ENCODE assay signal across 1 cellular context in the genomic region with DNA sequence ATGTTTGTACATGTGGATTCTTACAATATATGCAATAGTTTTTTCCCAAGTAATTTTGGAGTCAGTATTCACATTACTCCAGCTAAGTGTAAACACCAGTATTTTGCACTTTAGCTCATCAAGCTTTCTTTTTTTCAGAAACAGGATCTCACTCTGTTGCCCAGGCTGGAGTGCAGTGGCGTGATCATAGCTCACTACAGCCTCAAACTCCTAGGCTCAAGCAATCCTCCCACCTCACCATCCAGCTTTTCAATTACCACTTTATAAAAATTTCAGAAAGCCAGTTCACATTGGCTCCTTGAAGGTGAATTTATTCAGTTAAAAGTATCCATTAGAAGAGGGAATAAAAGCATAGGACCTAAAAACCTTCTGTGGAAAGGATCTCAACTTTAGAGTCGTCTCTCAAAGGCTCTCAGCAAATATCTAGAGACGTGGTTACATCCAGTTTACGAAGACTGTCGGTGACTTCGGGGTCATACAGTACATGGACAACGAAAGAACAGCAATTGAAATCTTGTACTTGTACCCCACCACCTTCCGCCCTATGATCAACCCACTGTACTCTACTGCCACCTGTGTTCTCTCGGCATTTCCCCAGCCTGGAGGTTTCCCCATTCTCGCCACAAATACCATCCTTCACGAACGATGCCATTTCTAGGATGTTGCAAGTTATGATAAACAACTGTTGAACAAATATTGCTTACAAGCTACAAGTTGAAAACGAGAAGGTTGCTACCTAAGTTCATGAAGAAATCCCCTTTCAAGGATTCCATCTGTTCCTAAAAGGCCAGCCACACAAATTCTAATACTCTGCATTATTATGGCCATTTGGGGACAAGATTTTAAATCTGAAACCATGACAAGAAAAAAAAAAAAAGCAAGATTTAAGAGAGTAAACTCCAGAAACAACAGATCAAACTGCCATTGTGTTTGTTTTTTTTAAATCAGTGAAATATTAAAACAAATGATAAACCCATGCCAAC.
TF ChIP-seq lines count a peak whose summit lies in the region.

No MANE protein-coding gene starts in this region.

TF ChIP-seq in HepG2, 621 proteins besides CTCF, POLR2A, EP300 and RAD21 (continued from another document and continues in another):
- no peak for TF ChIP-seq ZNF142 (CRISPR knock-in tag; IDR thresholded peaks at IDR 0.05)
- TF ChIP-seq, protein P1, sequence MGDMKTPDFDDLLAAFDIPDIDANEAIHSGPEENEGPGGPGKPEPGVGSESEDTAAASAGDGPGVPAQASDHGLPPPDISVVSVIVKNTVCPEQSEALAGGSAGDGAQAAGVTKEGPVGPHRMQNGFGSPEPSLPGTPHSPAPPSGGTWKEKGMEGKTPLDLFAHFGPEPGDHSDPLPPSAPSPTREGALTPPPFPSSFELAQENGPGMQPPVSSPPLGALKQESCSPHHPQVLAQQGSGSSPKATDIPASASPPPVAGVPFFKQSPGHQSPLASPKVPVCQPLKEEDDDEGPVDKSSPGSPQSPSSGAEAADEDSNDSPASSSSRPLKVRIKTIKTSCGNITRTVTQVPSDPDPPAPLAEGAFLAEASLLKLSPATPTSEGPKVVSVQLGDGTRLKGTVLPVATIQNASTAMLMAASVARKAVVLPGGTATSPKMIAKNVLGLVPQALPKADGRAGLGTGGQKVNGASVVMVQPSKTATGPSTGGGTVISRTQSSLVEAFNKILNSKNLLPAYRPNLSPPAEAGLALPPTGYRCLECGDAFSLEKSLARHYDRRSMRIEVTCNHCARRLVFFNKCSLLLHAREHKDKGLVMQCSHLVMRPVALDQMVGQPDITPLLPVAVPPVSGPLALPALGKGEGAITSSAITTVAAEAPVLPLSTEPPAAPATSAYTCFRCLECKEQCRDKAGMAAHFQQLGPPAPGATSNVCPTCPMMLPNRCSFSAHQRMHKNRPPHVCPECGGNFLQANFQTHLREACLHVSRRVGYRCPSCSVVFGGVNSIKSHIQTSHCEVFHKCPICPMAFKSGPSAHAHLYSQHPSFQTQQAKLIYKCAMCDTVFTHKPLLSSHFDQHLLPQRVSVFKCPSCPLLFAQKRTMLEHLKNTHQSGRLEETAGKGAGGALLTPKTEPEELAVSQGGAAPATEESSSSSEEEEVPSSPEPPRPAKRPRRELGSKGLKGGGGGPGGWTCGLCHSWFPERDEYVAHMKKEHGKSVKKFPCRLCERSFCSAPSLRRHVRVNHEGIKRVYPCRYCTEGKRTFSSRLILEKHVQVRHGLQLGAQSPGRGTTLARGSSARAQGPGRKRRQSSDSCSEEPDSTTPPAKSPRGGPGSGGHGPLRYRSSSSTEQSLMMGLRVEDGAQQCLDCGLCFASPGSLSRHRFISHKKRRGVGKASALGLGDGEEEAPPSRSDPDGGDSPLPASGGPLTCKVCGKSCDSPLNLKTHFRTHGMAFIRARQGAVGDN (CRISPR knock-in tag; IDR thresholded peaks at IDR 0.05), result no peak
- no peak for TF ChIP-seq PHB2 (IDR thresholded peaks at IDR 0.05; ENCODE audit: partially characterized antibody)
- TF ChIP-seq KMT2B (CRISPR knock-in tag; IDR thresholded peaks at IDR 0.05), result 0 out of 2 replicates have a peak, but pooled peaks have one; percentile 29
- TF ChIP-seq MEIS2 (CRISPR knock-in tag; IDR thresholded peaks at IDR 0.05), result no peak
- 0 out of 2 replicates have a peak, but pooled peaks have one; percentile 40 for TF ChIP-seq KAT8 (CRISPR knock-in tag; IDR thresholded peaks at IDR 0.05)
- TF ChIP-seq BCL6 (CRISPR knock-in tag; IDR thresholded peaks at IDR 0.05), result 0 out of 2 replicates have a peak, but pooled peaks have one; percentile 15
- no peak for TF ChIP-seq PAX8 (CRISPR knock-in tag; IDR thresholded peaks at IDR 0.05; ENCODE audit: borderline replicate concordance)
- TF ChIP-seq GABPB1 (CRISPR knock-in tag; IDR thresholded peaks at IDR 0.05), result no peak
- TF ChIP-seq MEIS1 (CRISPR knock-in tag; IDR thresholded peaks at IDR 0.05; ENCODE audit: borderline replicate concordance), result no peak
- TF ChIP-seq ZSCAN9 (CRISPR knock-in tag; IDR thresholded peaks at IDR 0.05; ENCODE audit: borderline replicate concordance), result no peak
- TF ChIP-seq ZNF558 (CRISPR knock-in tag; IDR thresholded peaks at IDR 0.05; ENCODE audit: borderline replicate concordance), result no peak
- no peak for TF ChIP-seq SCMH1 (CRISPR knock-in tag; IDR thresholded peaks at IDR 0.05; ENCODE audit: borderline replicate concordance)
- TF ChIP-seq RFXANK (CRISPR knock-in tag; IDR thresholded peaks at IDR 0.05), result no peak
- peak; percentile 35; the same call in 1 of the 2 replicates for TF ChIP-seq TARDBP (CRISPR knock-in tag; IDR thresholded peaks at IDR 0.05)
- TF ChIP-seq NFIB (CRISPR knock-in tag; IDR thresholded peaks at IDR 0.05; ENCODE audit: borderline replicate concordance), result no peak
- TF ChIP-seq REL (CRISPR knock-in tag; conservative IDR thresholded peaks at IDR 0.05), result no peak
- TF ChIP-seq LBX2 (CRISPR knock-in tag; IDR thresholded peaks at IDR 0.05; ENCODE audit: borderline replicate concordance), result no peak
- TF ChIP-seq KLF16 (CRISPR knock-in tag; IDR thresholded peaks at IDR 0.05), result 0 out of 4 replicates have a peak, but pooled peaks of 1 of the 2 experiments have one; percentile 22
- TF ChIP-seq DRAP1 (CRISPR knock-in tag; IDR thresholded peaks at IDR 0.05), result no peak
- TF ChIP-seq ZNF30 (CRISPR knock-in tag; IDR thresholded peaks at IDR 0.05), result no peak
- TF ChIP-seq ZNF792 (CRISPR knock-in tag; IDR thresholded peaks at IDR 0.05), result no peak
- 0 out of 2 replicates have a peak, but pooled peaks have one; percentile 24 for TF ChIP-seq KDM1A (CRISPR knock-in tag; IDR thresholded peaks at IDR 0.05)
- TF ChIP-seq ZNF510 (CRISPR knock-in tag; IDR thresholded peaks at IDR 0.05; ENCODE audit: low read depth), result no peak
- 0 out of 2 replicates have a peak, but pooled peaks have one; percentile 20 for TF ChIP-seq ZMYM4 (CRISPR knock-in tag; IDR thresholded peaks at IDR 0.05)
- no peak for TF ChIP-seq ARNTL (CRISPR knock-in tag; IDR thresholded peaks at IDR 0.05)
- TF ChIP-seq SIN3B (IDR thresholded peaks at IDR 0.05; ENCODE audit: low read length), result no peak
- no peak for TF ChIP-seq ZNF326 (CRISPR knock-in tag; IDR thresholded peaks at IDR 0.05; ENCODE audit: borderline replicate concordance)
- peak; percentile 34; the same call in 1 of the 2 replicates for TF ChIP-seq HOXA3 (CRISPR knock-in tag; IDR thresholded peaks at IDR 0.05)
- no peak for TF ChIP-seq DDIT3 (CRISPR knock-in tag; IDR thresholded peaks at IDR 0.05)
- TF ChIP-seq SOX6 (IDR thresholded peaks at IDR 0.05), result no peak
- peak; percentile 47; the same call in 1 of the 2 replicates for TF ChIP-seq SOX6 (CRISPR knock-in tag; IDR thresholded peaks at IDR 0.05)
- TF ChIP-seq THYN1 (CRISPR knock-in tag; IDR thresholded peaks at IDR 0.05; ENCODE audit: borderline replicate concordance, low read depth), result no peak
- 0 out of 2 replicates have a peak, but pooled peaks have one; percentile 48 for TF ChIP-seq NAIF1 (CRISPR knock-in tag; IDR thresholded peaks at IDR 0.05; ENCODE audit: borderline replicate concordance)
- no peak for TF ChIP-seq AGO2 (optimal IDR thresholded peaks at IDR 0.05; ENCODE audit: low read depth, low read length)
- TF ChIP-seq, protein P2, sequence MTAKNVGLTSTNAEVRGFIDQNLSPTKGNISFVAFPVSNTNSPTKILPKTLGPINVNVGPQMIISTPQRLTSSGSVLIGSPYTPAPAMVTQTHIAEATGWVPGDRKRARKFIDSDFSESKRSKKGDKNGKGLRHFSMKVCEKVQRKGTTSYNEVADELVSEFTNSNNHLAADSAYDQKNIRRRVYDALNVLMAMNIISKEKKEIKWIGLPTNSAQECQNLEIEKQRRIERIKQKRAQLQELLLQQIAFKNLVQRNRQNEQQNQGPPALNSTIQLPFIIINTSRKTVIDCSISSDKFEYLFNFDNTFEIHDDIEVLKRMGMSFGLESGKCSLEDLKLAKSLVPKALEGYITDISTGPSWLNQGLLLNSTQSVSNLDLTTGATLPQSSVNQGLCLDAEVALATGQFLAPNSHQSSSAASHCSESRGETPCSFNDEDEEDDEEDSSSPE (CRISPR knock-in tag; IDR thresholded peaks at IDR 0.05), result no peak
- TF ChIP-seq THAP8 (CRISPR knock-in tag; IDR thresholded peaks at IDR 0.05; ENCODE audit: borderline replicate concordance), result no peak
